Comparison of ENCODE assay signal across 1 cellular context in the genomic region with DNA sequence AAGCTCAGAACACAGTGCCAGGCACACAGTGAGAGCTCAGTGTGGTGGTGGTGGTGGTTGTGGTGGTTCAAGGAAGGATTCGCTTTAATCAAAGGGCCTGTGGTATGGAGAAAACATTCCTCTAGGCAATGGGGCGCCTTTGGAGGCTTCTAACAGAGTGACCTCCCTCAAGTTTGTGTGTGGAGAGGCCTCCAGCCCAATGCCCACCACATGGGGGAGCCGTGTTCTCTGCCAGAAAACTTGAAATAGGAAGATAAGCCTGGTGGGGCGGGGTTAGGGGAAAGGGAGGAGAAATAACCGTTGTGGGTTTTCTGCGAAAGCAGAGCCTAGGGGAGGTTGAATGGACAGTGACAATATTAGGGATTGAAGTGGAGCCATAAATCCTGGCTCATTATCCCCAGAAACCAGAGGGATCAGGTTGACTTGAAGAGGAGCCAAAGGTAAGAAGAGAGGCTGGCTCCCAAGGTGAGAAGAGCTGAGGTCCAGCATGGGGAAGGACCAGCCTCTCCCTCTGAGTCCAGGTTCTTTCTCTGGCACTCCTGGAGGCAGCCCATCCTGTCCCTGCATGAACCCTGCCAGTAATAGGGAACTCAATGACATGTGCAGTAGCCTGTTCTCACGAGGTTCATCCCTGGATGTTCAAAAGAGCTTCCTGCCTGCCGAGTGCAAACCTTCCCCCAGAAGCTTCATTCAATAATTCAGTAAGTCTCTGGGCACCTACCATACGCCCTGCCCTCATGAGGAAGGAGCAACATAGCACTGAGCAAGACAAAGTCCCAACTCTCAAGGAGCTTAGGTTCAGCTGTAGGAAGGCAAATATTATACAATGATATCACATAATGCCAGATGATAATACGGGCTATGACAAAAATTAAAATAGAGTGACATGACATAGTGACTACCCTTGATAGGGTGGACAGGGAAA.
TF ChIP-seq lines count a peak whose summit lies in the region.

No MANE protein-coding gene starts in this region.

TF ChIP-seq in HepG2, 621 proteins besides CTCF, POLR2A, EP300 and RAD21 (continued from another document and continues in another):
- TF ChIP-seq, protein P1, sequence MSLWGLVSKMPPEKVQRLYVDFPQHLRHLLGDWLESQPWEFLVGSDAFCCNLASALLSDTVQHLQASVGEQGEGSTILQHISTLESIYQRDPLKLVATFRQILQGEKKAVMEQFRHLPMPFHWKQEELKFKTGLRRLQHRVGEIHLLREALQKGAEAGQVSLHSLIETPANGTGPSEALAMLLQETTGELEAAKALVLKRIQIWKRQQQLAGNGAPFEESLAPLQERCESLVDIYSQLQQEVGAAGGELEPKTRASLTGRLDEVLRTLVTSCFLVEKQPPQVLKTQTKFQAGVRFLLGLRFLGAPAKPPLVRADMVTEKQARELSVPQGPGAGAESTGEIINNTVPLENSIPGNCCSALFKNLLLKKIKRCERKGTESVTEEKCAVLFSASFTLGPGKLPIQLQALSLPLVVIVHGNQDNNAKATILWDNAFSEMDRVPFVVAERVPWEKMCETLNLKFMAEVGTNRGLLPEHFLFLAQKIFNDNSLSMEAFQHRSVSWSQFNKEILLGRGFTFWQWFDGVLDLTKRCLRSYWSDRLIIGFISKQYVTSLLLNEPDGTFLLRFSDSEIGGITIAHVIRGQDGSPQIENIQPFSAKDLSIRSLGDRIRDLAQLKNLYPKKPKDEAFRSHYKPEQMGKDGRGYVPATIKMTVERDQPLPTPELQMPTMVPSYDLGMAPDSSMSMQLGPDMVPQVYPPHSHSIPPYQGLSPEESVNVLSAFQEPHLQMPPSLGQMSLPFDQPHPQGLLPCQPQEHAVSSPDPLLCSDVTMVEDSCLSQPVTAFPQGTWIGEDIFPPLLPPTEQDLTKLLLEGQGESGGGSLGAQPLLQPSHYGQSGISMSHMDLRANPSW (CRISPR knock-in tag; IDR thresholded peaks at IDR 0.05; ENCODE audit: borderline replicate concordance) = no peak
- TF ChIP-seq SOX5 (CRISPR knock-in tag; IDR thresholded peaks at IDR 0.05; ENCODE audit: borderline replicate concordance) (no peak), CEBPB (IDR thresholded peaks at IDR 0.05; ENCODE audit: borderline replicate concordance, low read depth, low read length) (no peak), SATB2 (CRISPR knock-in tag; IDR thresholded peaks at IDR 0.05) (no peak), ZNF264 (CRISPR knock-in tag; IDR thresholded peaks at IDR 0.05) (no peak), SUZ12 (IDR thresholded peaks at IDR 0.05; ENCODE audit: low read depth, low read length) (no peak), ZNF225 (CRISPR knock-in tag; IDR thresholded peaks at IDR 0.05) (no peak), HOXA7 (CRISPR knock-in tag; IDR thresholded peaks at IDR 0.05) (no peak), SMAD3 (CRISPR knock-in tag; IDR thresholded peaks at IDR 0.05) (no peak), MED1 (CRISPR knock-in tag; IDR thresholded peaks at IDR 0.05) (no peak), ATRX (CRISPR knock-in tag; IDR thresholded peaks at IDR 0.05; ENCODE audit: borderline replicate concordance) (no peak), NCOA1 (CRISPR knock-in tag; IDR thresholded peaks at IDR 0.05) (no peak), ZBTB10 (CRISPR knock-in tag; IDR thresholded peaks at IDR 0.05; ENCODE audit: borderline replicate concordance) (no peak), ZNF670 (CRISPR knock-in tag; IDR thresholded peaks at IDR 0.05; ENCODE audit: borderline replicate concordance) (no peak), ZSCAN30 (CRISPR knock-in tag; IDR thresholded peaks at IDR 0.05) (no peak), SOX6 (IDR thresholded peaks at IDR 0.05) (no peak), SOX6 (CRISPR knock-in tag; IDR thresholded peaks at IDR 0.05) (peak; percentile 27; the same call in 1 of the 2 replicates), SP1 (IDR thresholded peaks at IDR 0.05) (no peak), SP1 (CRISPR knock-in tag; IDR thresholded peaks at IDR 0.05) (no peak), NR0B2 (CRISPR knock-in tag; IDR thresholded peaks at IDR 0.05) (no peak), KDM3A (CRISPR knock-in tag; IDR thresholded peaks at IDR 0.05; ENCODE audit: low read depth) (no peak), RARG (CRISPR knock-in tag; IDR thresholded peaks at IDR 0.05; ENCODE audit: low read depth) (no peak), ZNF121 (CRISPR knock-in tag; IDR thresholded peaks at IDR 0.05) (no peak), BORCS8-MEF2B (CRISPR knock-in tag; IDR thresholded peaks at IDR 0.05) (0 out of 2 replicates have a peak, but pooled peaks have one; percentile 31), ZNF605 (CRISPR knock-in tag; IDR thresholded peaks at IDR 0.05) (0 out of 2 replicates have a peak, but pooled peaks have one; percentile 52), RFX1 (IDR thresholded peaks at IDR 0.05) (no peak), ZNF614 (CRISPR knock-in tag; IDR thresholded peaks at IDR 0.05; ENCODE audit: borderline replicate concordance) (no peak), HDAC1 (CRISPR knock-in tag; IDR thresholded peaks at IDR 0.05) (no peak), GPBP1L1 (CRISPR knock-in tag; IDR thresholded peaks at IDR 0.05) (no peak), SNAPC2 (CRISPR knock-in tag; IDR thresholded peaks at IDR 0.05) (no peak), ZEB1 (IDR thresholded peaks at IDR 0.05; ENCODE audit: insufficient replicate concordance, low read depth) (no peak), TARDBP (CRISPR knock-in tag; IDR thresholded peaks at IDR 0.05) (no peak), PRDM15 (CRISPR knock-in tag; IDR thresholded peaks at IDR 0.05) (no peak), TEAD3 (CRISPR knock-in tag; optimal IDR thresholded peaks at IDR 0.05; ENCODE audit: borderline replicate concordance) (peak; percentile 40), PAF1 (CRISPR knock-in tag; IDR thresholded peaks at IDR 0.05) (no peak), POGZ (CRISPR knock-in tag; IDR thresholded peaks at IDR 0.05) (no peak), FOXO1 (CRISPR knock-in tag; IDR thresholded peaks at IDR 0.05) (no peak), ZNF441 (CRISPR knock-in tag; IDR thresholded peaks at IDR 0.05; ENCODE audit: borderline replicate concordance) (no peak), U2AF2 (IDR thresholded peaks at IDR 0.05; ENCODE audit: low read depth, low read length) (no peak)
- TF ChIP-seq, protein P2, sequence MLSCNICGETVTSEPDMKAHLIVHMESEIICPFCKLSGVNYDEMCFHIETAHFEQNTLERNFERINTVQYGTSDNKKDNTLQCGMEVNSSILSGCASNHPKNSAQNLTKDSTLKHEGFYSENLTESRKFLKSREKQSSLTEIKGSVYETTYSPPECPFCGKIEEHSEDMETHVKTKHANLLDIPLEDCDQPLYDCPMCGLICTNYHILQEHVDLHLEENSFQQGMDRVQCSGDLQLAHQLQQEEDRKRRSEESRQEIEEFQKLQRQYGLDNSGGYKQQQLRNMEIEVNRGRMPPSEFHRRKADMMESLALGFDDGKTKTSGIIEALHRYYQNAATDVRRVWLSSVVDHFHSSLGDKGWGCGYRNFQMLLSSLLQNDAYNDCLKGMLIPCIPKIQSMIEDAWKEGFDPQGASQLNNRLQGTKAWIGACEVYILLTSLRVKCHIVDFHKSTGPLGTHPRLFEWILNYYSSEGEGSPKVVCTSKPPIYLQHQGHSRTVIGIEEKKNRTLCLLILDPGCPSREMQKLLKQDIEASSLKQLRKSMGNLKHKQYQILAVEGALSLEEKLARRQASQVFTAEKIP (CRISPR knock-in tag; IDR thresholded peaks at IDR 0.05; ENCODE audit: borderline replicate concordance) = 0 out of 2 replicates have a peak, but pooled peaks have one; percentile 6
- TF ChIP-seq, protein P3, sequence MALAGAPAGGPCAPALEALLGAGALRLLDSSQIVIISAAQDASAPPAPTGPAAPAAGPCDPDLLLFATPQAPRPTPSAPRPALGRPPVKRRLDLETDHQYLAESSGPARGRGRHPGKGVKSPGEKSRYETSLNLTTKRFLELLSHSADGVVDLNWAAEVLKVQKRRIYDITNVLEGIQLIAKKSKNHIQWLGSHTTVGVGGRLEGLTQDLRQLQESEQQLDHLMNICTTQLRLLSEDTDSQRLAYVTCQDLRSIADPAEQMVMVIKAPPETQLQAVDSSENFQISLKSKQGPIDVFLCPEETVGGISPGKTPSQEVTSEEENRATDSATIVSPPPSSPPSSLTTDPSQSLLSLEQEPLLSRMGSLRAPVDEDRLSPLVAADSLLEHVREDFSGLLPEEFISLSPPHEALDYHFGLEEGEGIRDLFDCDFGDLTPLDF (CRISPR knock-in tag; IDR thresholded peaks at IDR 0.05) = no peak
- TF ChIP-seq, protein P4, sequence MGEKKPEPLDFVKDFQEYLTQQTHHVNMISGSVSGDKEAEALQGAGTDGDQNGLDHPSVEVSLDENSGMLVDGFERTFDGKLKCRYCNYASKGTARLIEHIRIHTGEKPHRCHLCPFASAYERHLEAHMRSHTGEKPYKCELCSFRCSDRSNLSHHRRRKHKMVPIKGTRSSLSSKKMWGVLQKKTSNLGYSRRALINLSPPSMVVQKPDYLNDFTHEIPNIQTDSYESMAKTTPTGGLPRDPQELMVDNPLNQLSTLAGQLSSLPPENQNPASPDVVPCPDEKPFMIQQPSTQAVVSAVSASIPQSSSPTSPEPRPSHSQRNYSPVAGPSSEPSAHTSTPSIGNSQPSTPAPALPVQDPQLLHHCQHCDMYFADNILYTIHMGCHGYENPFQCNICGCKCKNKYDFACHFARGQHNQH (CRISPR knock-in tag; IDR thresholded peaks at IDR 0.05) = no peak
- TF ChIP-seq, protein P5, sequence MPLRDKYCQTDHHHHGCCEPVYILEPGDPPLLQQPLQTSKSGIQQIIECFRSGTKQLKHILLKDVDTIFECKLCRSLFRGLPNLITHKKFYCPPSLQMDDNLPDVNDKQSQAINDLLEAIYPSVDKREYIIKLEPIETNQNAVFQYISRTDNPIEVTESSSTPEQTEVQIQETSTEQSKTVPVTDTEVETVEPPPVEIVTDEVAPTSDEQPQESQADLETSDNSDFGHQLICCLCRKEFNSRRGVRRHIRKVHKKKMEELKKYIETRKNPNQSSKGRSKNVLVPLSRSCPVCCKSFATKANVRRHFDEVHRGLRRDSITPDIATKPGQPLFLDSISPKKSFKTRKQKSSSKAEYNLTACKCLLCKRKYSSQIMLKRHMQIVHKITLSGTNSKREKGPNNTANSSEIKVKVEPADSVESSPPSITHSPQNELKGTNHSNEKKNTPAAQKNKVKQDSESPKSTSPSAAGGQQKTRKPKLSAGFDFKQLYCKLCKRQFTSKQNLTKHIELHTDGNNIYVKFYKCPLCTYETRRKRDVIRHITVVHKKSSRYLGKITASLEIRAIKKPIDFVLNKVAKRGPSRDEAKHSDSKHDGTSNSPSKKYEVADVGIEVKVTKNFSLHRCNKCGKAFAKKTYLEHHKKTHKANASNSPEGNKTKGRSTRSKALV (CRISPR knock-in tag; IDR thresholded peaks at IDR 0.05) = no peak
